In the genomic region with DNA sequence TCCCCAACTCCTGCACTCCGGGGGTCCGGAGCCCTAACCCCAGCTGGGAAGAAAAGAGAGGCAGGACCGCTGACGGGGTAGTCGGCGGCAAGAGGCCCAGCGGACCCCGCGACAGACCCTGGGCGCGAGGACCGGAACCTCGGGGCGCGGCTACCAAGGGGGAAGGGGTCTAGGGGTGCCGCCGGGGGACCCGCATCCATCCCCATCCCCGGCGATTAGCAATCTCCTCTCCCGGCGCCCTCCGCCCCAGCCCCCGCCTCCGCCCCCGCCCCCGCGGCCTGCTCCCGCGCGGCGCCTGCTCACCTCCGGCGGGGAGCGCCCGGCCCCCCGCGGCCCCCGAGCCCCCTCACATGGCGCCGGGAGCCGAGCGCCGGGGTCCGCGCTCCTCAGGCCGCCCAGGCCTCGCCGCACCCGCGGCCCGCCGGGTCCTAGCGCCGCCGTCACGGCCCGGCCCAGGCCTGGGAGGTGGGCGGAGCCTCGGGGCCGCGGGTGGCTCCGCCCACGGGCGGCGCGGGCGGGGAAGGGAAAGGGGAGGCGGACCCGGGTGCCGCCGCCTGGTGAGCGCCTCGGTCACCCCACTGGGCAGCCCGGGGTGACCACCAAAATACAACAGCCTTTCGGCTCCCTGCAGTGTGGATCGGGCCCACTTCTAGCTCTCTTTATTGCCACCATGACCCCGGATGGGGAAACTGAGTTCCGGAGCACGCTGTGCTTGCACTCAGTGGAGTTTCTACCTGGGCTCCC, we compare ENCODE assay signal across 8 cellular contexts. TPM values are rescaled to one million over a fixed set of nuclear protein-coding genes. Genes with fewer than 3 reads are reported as not detected.
DNase-seq lines count a peak whose midpoint lies in the region; ATAC-seq and TF ChIP-seq lines count a peak whose summit lies in the region.

Gene ST6GALNAC6, minus strand, starts transcription at position 404 of the 744 bp plus-strand sequence. CDS start 1,622 bp downstream, outside the sequence.

- peak within 1 kb of the TSS; percentile 82 for H3K9ac ChIP-seq in mesendoderm (ENCODE audit: low read length)

- peak within 1 kb of the TSS; percentile 52 for H3K27ac Mint-ChIP-seq in endothelial cell (ENCODE audit: unreplicated experiment)

- no peak within 1 kb of the TSS for H2AK5ac ChIP-seq in mesendoderm (ENCODE audit: low read length)

- peak within 1 kb of the TSS; percentile 71 for H3K4me3 ChIP-seq in mesendoderm (ENCODE audit: low read length)

- peak within 1 kb of the TSS; percentile 39 for H2BK120ac ChIP-seq in mesendoderm (ENCODE audit: low read depth, low read length)

- peak; percentile 21 for DNase-seq in NK-92 treated with Interleukin-12 subunit alpha and Interleukin-12 subunit beta, amount 100 ng/mL, for 24 hours (lab: John Stamatoyannopoulos, UW)
- DNase-seq in NK-92 (lab: John Stamatoyannopoulos, UW; ENCODE audit: unreplicated experiment) (no peak), NCI-H748 treated with DMSO at 0.1 percent for 48 hours (lab: John Stamatoyannopoulos, UW) (peak; percentile 6), endothelial cell (ENCODE audit: low spot score) (peak; percentile 83), mesendoderm (peak; percentile 68)
- peak; percentile 89 for DNase-seq in activated CD8-positive, alpha-beta memory T cell treated with anti-CD3 and anti-CD28 coated beads, Interleukin-2, amount 50 U/mL, for 48 hours
- peak; percentile 62 for DNase-seq in stimulated activated CD8-positive, alpha-beta memory T cell treated with anti-CD3 and anti-CD28 coated beads, Interleukin-12 subunit alpha, Interleukin-12 subunit beta, amount 100 ng/mL, for 4 hours (ENCODE audit: low read depth)

- H3K56ac ChIP-seq in mesendoderm (ENCODE audit: low read length): peak within 1 kb of the TSS; percentile 81

- peaks cover 18% of the 10 kb centered on the region for H3K36me3 Mint-ChIP-seq in endothelial cell (ENCODE audit: low read depth, unreplicated experiment)

- WGBS in mesendoderm (ENCODE audit: extremely low coverage, insufficient coverage, low lambda C conversion rate): no CpG with 5 or more reads among the region's 80 CpGs

- H2BK15ac ChIP-seq in mesendoderm (replicated peaks; ENCODE audit: low read depth): no peak within 1 kb of the TSS

- TF ChIP-seq CTCF in endothelial cell (IDR thresholded peaks at IDR 0.05; ENCODE audit: unreplicated experiment): no peak

- H3K4me3 Mint-ChIP-seq in endothelial cell (ENCODE audit: unreplicated experiment): peak within 1 kb of the TSS; percentile 93

- no peak within 1 kb of the TSS for H2BK5ac ChIP-seq in mesendoderm (ENCODE audit: low read length)

- H4K5ac ChIP-seq in mesendoderm (ENCODE audit: low read length): no peak within 1 kb of the TSS

- no peaks in the 10 kb centered on the region for H3K79me1 ChIP-seq in mesendoderm (ENCODE audit: low read length)

- H3K4me1 Mint-ChIP-seq in endothelial cell (ENCODE audit: unreplicated experiment): peaks cover 32% of the 10 kb centered on the region

- H3K23ac ChIP-seq in mesendoderm (ENCODE audit: low read length): no peak within 1 kb of the TSS

- peaks cover 6% of the 10 kb centered on the region for H3K4me1 ChIP-seq in mesendoderm (ENCODE audit: control insufficient read depth, low read depth, low read length)

- H3K4me2 ChIP-seq in mesendoderm (ENCODE audit: low read length): peak within 1 kb of the TSS; percentile 80

- H3K36me3 ChIP-seq in mesendoderm (ENCODE audit: control insufficient read depth, insufficient read depth, low read length): no peaks in the 10 kb centered on the region

- peaks cover 6% of the 10 kb centered on the region for H3K27me3 Mint-ChIP-seq in endothelial cell (ENCODE audit: unreplicated experiment)

- no peak within 1 kb of the TSS for H3K4ac ChIP-seq in mesendoderm (ENCODE audit: low read depth, low read length)

- no peaks in the 10 kb centered on the region for H3K79me2 ChIP-seq in mesendoderm (ENCODE audit: control insufficient read depth, insufficient read depth, low read length)

- H3K27me3 ChIP-seq in mesendoderm (ENCODE audit: insufficient read depth, low read length, poor library complexity): no peaks in the 10 kb centered on the region

- H3K9me3 Mint-ChIP-seq in endothelial cell (ENCODE audit: unreplicated experiment): no peaks in the 10 kb centered on the region

- peak; percentile 57 for ATAC-seq in HG02884 (IDR thresholded peaks at IDR 0.05; ENCODE audit: unreplicated experiment)

- H3K18ac ChIP-seq in mesendoderm (ENCODE audit: low read length): peak within 1 kb of the TSS; percentile 64

- H4K8ac ChIP-seq in mesendoderm (ENCODE audit: low read depth, low read length): peak within 1 kb of the TSS; percentile 77

- no peak within 1 kb of the TSS for H3K27ac ChIP-seq in mesendoderm (ENCODE audit: low read depth, low read length)

RNA-seq across cellular contexts. Expression of gene ST6GALNAC6, which starts in this region (rescaled TPM):
- 80.0 TPM for total RNA-seq in endothelial cell (ENCODE audit: unreplicated experiment)
- 11.0 TPM for polyA plus RNA-seq in mesendoderm (2013, experiment 1 of 2)
- 11.5 TPM for polyA plus RNA-seq in mesendoderm (2013, experiment 2 of 2)
